ENCODE assay signal across 9 cellular contexts in genomic region chr1:74504125-74505065, GRCh38. TPM values are rescaled to one million over a fixed set of nuclear protein-coding genes. Genes with fewer than 3 reads are reported as not detected.
DNase-seq lines count a peak whose midpoint lies in the region; ATAC-seq and TF ChIP-seq lines count a peak whose summit lies in the region.
"Had no signal": no experiment of that assay in that cellular context is flagged by ENCODE, and none has a peak within 500 bp of the region (broad histone marks: within the 10 kb centered on the region; RNA-seq: fewer than 3 reads in every experiment).

No MANE protein-coding gene starts in this region.

- TF ChIP-seq CTCF in A673 (conservative IDR thresholded peaks at IDR 0.05; ENCODE audit: low read depth, low read length) (peak; percentile 86), GM13976 (IDR thresholded peaks at IDR 0.05; ENCODE audit: borderline replicate concordance, control extremely low read depth, extremely low read depth, insufficient read depth, missing control alignments) (peak; percentile 62), SU-DHL-6 (IDR thresholded peaks at IDR 0.05; ENCODE audit: insufficient read depth, low read length, poor library complexity, severe bottlenecking) (peak; percentile 81), cardiac fibroblast (IDR thresholded peaks at IDR 0.05; ENCODE audit: low read depth, low read length) (peak; percentile 67)

- H3K27ac ChIP-seq in A673 (ENCODE audit: low read depth, low read length, poor library complexity, severe bottlenecking) (no peak overlapping the region), SU-DHL-6 (ENCODE audit: low read depth, low read length) (no peak overlapping the region)

- no peaks in the 10 kb centered on the region for H3K27me3 ChIP-seq in A673 (replicated peaks; ENCODE audit: insufficient read depth, low read depth, low read length, poor library complexity)
- H3K27me3 ChIP-seq in SU-DHL-6 (ENCODE audit: low read length), result no peaks in the 10 kb centered on the region

- H3K27me3 Mint-ChIP-seq in stimulated activated naive CD8-positive, alpha-beta T cell treated with anti-CD3 and anti-CD28 coated beads, Interleukin-15, amount 100 ng/mL, for 72 hours, result no peaks in the 10 kb centered on the region

- no TSS peak for BruUV-seq in A673 (replicated peaks; lab: Mats Ljungman, UMichigan)

- H3K9me3 ChIP-seq in A673 (ENCODE audit: low read depth, low read length, poor library complexity, severe bottlenecking), result no peaks in the 10 kb centered on the region
- no peaks in the 10 kb centered on the region for H3K9me3 ChIP-seq in SU-DHL-6 (ENCODE audit: insufficient read depth, low read length)

- H3K9ac ChIP-seq in SU-DHL-6 (ENCODE audit: low read length), result no peak overlapping the region

- POLR2A ChIA-PET in A673 (lab: Charles Lee; ENCODE audit: low non-redundant PET), result no interaction called here

- H3K79me2 ChIP-seq in SU-DHL-6 (ENCODE audit: insufficient read depth, low read length), result no peaks in the 10 kb centered on the region

- H3K4me1 Mint-ChIP-seq in stimulated activated naive CD8-positive, alpha-beta T cell treated with anti-CD3 and anti-CD28 coated beads, Interleukin-15, amount 100 ng/mL, for 72 hours, result no peaks in the 10 kb centered on the region

- no peak overlapping the region for H3K4me2 ChIP-seq in SU-DHL-6 (ENCODE audit: low read depth, low read length, poor library complexity, severe bottlenecking)

- no peaks in the 10 kb centered on the region for H3K9me3 Mint-ChIP-seq in stimulated activated naive CD8-positive, alpha-beta T cell treated with anti-CD3 and anti-CD28 coated beads, Interleukin-15, amount 100 ng/mL, for 72 hours

- no peaks in the 10 kb centered on the region for H3K36me3 ChIP-seq in A673 (ENCODE audit: insufficient read depth, low read length, poor library complexity, severe bottlenecking)
- H3K36me3 ChIP-seq in SU-DHL-6 (ENCODE audit: low read length), result no peaks in the 10 kb centered on the region

- H4K20me1 ChIP-seq in SU-DHL-6 (ENCODE audit: low read depth, low read length), result no peaks in the 10 kb centered on the region

- in situ Hi-C loops in GM13976 (cut with MboI; ENCODE audit: low sequenced_read_pairs, unreplicated experiment), result no loop called here

- H3K4me1 ChIP-seq in A673 (ENCODE audit: insufficient read depth, low read length, poor library complexity, severe bottlenecking), result no peaks in the 10 kb centered on the region

- no peak overlapping the region for H3K4me3 Mint-ChIP-seq in stimulated activated naive CD8-positive, alpha-beta T cell treated with anti-CD3 and anti-CD28 coated beads, Interleukin-15, amount 100 ng/mL, for 72 hours

- intact Hi-C loops in A673 (cut with micrococcal nuclease; ENCODE audit: unreplicated experiment), result no loop called here

- H3K4me3 ChIP-seq in A673 (ENCODE audit: low read depth, low read length, poor library complexity, severe bottlenecking) (no peak overlapping the region), SU-DHL-6 (ENCODE audit: insufficient read depth, low read length, poor library complexity, severe bottlenecking) (no peak overlapping the region), cardiac fibroblast (replicated peaks in 1 of 2; ENCODE audit: low read depth in 2 of 2, low read length in 2 of 2) (no peak overlapping the region)

- no peaks in the 10 kb centered on the region for H3K9me2 ChIP-seq in SU-DHL-6 (replicated peaks; ENCODE audit: insufficient read depth, low read length)

- peak; percentile 64 for DNase-seq in A673 (ENCODE audit: low spot score)
- DNase-seq in GM13976 (ENCODE audit: low spot score), result peak; percentile 42
- peak; percentile 47 for DNase-seq in NCI-H1048 (lab: John Stamatoyannopoulos, UW)
- DNase-seq in cardiac fibroblast (ENCODE audit: low read depth in 2 of 2), result peak; percentile 40 to 45
- peak; percentile 88 for DNase-seq in left kidney (ENCODE audit: low read depth, low spot score)
- peak; percentile 29 to 34 for DNase-seq in stimulated activated naive CD8-positive, alpha-beta T cell treated with anti-CD3 and anti-CD28 coated beads, Interleukin-15, amount 100 ng/mL, for 72 hours

- H3F3A ChIP-seq in SU-DHL-6 (ENCODE audit: insufficient read depth), result no peaks in the 10 kb centered on the region

- H2AFZ ChIP-seq in SU-DHL-6 (ENCODE audit: low read depth, low read length, severe bottlenecking), result no peak overlapping the region

- ATAC-seq in HG02678 (IDR thresholded peaks at IDR 0.05; ENCODE audit: unreplicated experiment), result peak; percentile 94
- peak; percentile 83 for ATAC-seq in stimulated activated naive CD8-positive, alpha-beta T cell treated with anti-CD3 and anti-CD28 coated beads, Interleukin-15, amount 100 ng/mL, for 72 hours

- CTCF ChIA-PET in A673 (lab: Charles Lee), result interaction anchor here (1.0 kb wide), 1 partner anchor 10 kb away, joined by 3 read pairs; no protein-coding TSS in a partner anchor

- H3K27ac Mint-ChIP-seq in stimulated activated naive CD8-positive, alpha-beta T cell treated with anti-CD3 and anti-CD28 coated beads, Interleukin-15, amount 100 ng/mL, for 72 hours, result no peak overlapping the region

RNA-seq across cellular contexts. Expression of gene LRRC53, which starts 8.0 kb away (rescaled TPM):
- not detected in 2 replicates for total RNA-seq in A673 (2021)
- total RNA-seq: mononuclear cell had no signal

Comparison
In these comparisons a context has a peak if more than half of its experiments do, and no peak if none do; other contexts are left out.
1. DNase-seq: peak in every context shown above with its lines; median percentile 88 in left kidney; 64 in A673; 47 in NCI-H1048; 42 in cardiac fibroblast; 42 in GM13976; 32 in stimulated activated naive CD8-positive, alpha-beta T cell treated with anti-CD3 and anti-CD28 coated beads, Interleukin-15, amount 100 ng/mL, for 72 hours.